14 cellular contexts compared by ENCODE assay signal in the genomic region with DNA sequence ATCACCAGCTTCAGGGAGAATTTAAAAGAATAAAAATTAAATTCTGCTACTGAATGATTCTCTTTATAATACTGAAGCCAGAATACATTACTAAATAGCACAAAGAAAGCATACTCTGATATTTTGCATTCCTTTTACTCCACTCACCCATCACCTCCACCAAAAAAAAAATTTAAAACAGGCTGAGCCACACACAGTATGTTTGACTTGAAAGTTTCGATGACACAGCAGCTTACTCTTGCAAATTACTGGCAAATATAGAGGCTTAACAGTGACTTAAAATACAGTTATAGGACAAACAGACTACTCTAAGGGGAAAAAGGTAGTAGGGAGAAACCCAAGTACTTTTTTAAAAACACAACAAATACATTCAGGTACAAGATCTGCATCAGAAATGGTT. TPM values are rescaled to one million over a fixed set of nuclear protein-coding genes. Genes with fewer than 3 reads are reported as not detected.
DNase-seq lines count a peak whose midpoint lies in the region; ATAC-seq, FAIRE-seq and TF ChIP-seq lines count a peak whose summit lies in the region.
"Had no signal": no experiment of that assay in that cellular context is flagged by ENCODE, and none has a peak within 500 bp of the region (broad histone marks: within the 10 kb centered on the region; RNA-seq: fewer than 3 reads in every experiment).

No MANE protein-coding gene starts in this region.

- no peak for TF ChIP-seq POLR2A in GM12891 (IDR thresholded peaks at IDR 0.05; ENCODE audit: low read depth, low read length)

- H3K36me3 ChIP-seq in SK-N-SH (replicated peaks in 1 of 2; ENCODE audit: control insufficient read depth in 1 of 2, insufficient read depth in 2 of 2, low read length in 1 of 2) (peaks cover 5 to 36% of the 10 kb centered on the region in 2 experiments), psoas muscle (ENCODE audit: insufficient read depth in 1 of 2, low read depth in 1 of 2) (peaks cover 0 to 25% of the 10 kb centered on the region in 2 donors), mucosa of descending colon (ENCODE audit: low read depth) (no peaks in the 10 kb centered on the region)

- peaks cover 4% of the 10 kb centered on the region for H3F3A ChIP-seq in SK-N-SH (replicated peaks; ENCODE audit: insufficient read depth)

- peaks cover 33% of the 10 kb centered on the region for H4K20me1 ChIP-seq in SK-N-SH (ENCODE audit: insufficient read depth)

- 79% methylated on average over 1 of the region's 1 CpG for WGBS in SK-N-SH (ENCODE audit: low lambda C conversion rate)
- WGBS in psoas muscle, 3 donors, result 51 to 84% (median 71%) methylated on average over 1 of the region's 1 CpG

- intact Hi-C loops in psoas muscle (cut with DNase I) (no loop called here), mucosa of descending colon (cut with DNase I, micrococcal nuclease) (no loop called here)

- TF ChIP-seq RAD21 in SK-N-SH (IDR thresholded peaks at IDR 0.05; ENCODE audit: low read length), result no peak

- H2AFZ ChIP-seq in SK-N-SH (ENCODE audit: low read depth), result no peak overlapping the region

- H3K9ac ChIP-seq in SK-N-SH, result 0 out of 2 replicates have a peak overlapping the region, but pooled peaks have one; percentile 24

- H3K27ac ChIP-seq in SK-N-SH (ENCODE audit: low read depth in 2 of 2, low read length in 1 of 2) (no peak overlapping the region; a peak in 1 of 4 replicates), psoas muscle (peak overlapping the region; percentile 58)
- H3K27ac ChIP-seq: HL-60, spleen had no signal

- H3K4me2 ChIP-seq in SK-N-SH, result no peak overlapping the region

- peak; percentile 20 for FAIRE-seq in GM12891 (lab: Jason Lieb, UNC)
- FAIRE-seq: endothelial cell of umbilical vein had no signal

- CTCF ChIA-PET in SK-N-SH (lab: Yijun Ruan, JAX), result interaction anchor here (1.4 kb wide), 1 partner anchor 11 kb away, joined by 3 read pairs; no protein-coding TSS in a partner anchor

- peaks cover 78% of the 10 kb centered on the region for H3K79me2 ChIP-seq in SK-N-SH (ENCODE audit: insufficient read depth)

- H3K9me3 ChIP-seq in SK-N-SH (no peaks in the 10 kb centered on the region), psoas muscle (no peaks in the 10 kb centered on the region), mucosa of descending colon (no peaks in the 10 kb centered on the region)
- H3K9me3 ChIP-seq: spleen had no signal

- H3K9me2 ChIP-seq in SK-N-SH, result no peaks in the 10 kb centered on the region

- TF ChIP-seq CTCF in SK-N-SH (IDR thresholded peaks at IDR 0.05), result no peak
- no peak for TF ChIP-seq CTCF in epithelial cell of esophagus (IDR thresholded peaks at IDR 0.05; ENCODE audit: insufficient read depth, low read depth, low read length, missing control alignments)
- no peak for TF ChIP-seq CTCF in psoas muscle (IDR thresholded peaks at IDR 0.05)
- no peak for TF ChIP-seq CTCF in mucosa of descending colon (IDR thresholded peaks at IDR 0.05)

- ATAC-seq in psoas muscle, result no peak
- no peak for ATAC-seq in mucosa of descending colon
- ATAC-seq in HG03159 (IDR thresholded peaks at IDR 0.05; ENCODE audit: unreplicated experiment), result no peak
- ATAC-seq: CD8-positive, alpha-beta T cell had no signal

- H3K27me3 ChIP-seq in SK-N-SH (ENCODE audit: insufficient read depth) (no peaks in the 10 kb centered on the region), psoas muscle (ENCODE audit: insufficient read depth in 3 of 3, low read length in 2 of 3) (no peaks in the 10 kb centered on the region)
- H3K27me3 ChIP-seq: spleen had no signal

- H3K4me1 ChIP-seq in SK-N-SH (ENCODE audit: control insufficient read depth in 1 of 2, insufficient read depth in 2 of 2, low read depth in 1 of 2, low read length in 1 of 2) (peaks cover 0 to 15% of the 10 kb centered on the region in 2 experiments; a peak in 1 of 4 replicates), psoas muscle (peaks cover 40% of the 10 kb centered on the region), mucosa of descending colon (ENCODE audit: low read depth) (no peaks in the 10 kb centered on the region)

- no peak for DNase-seq in GM12891 (ENCODE audit: insufficient read length, low spot score)
- DNase-seq in SK-N-SH, result no peak
- peak; percentile 37 for DNase-seq in epithelial cell of esophagus (ENCODE audit: low read depth)
- no peak for DNase-seq in psoas muscle
- no peak for DNase-seq in mucosa of descending colon
- no peak for DNase-seq in islet precursor cell
- DNase-seq: CD8-positive, alpha-beta T cell; GF-D8; H9; spleen; substantia nigra had no signal

- no peak overlapping the region for H3K4me3 ChIP-seq in SK-N-SH (ENCODE audit: low read depth in 2 of 2, low read length in 1 of 2)
- no peak overlapping the region for H3K4me3 ChIP-seq in epithelial cell of esophagus (ENCODE audit: low read length)
- no peak overlapping the region for H3K4me3 ChIP-seq in psoas muscle
- H3K4me3 ChIP-seq in mucosa of descending colon, result no peak overlapping the region
- H3K4me3 ChIP-seq: spleen had no signal

- POLR2A ChIA-PET in SK-N-SH (lab: Yijun Ruan, JAX), result no interaction called here

- no peak for TF ChIP-seq EP300 in SK-N-SH (IDR thresholded peaks at IDR 0.05; ENCODE audit: borderline replicate concordance in 1 of 2, low read depth in 1 of 2, low read length in 1 of 2)

TF ChIP-seq in GM12891, 5 proteins besides CTCF, POLR2A, EP300 and RAD21:
- TF ChIP-seq SPI1 (IDR thresholded peaks at IDR 0.05; ENCODE audit: low read depth, low read length) (no peak), POLR2AphosphoS5 (IDR thresholded peaks at IDR 0.05; ENCODE audit: low read depth, low read length) (no peak), PAX5 (IDR thresholded peaks at IDR 0.05; ENCODE audit: insufficient read depth, low read length, severe bottlenecking) (no peak), POU2F2 (IDR thresholded peaks at IDR 0.05; ENCODE audit: low read depth, low read length) (no peak)

TF ChIP-seq in SK-N-SH, 30 proteins besides CTCF, POLR2A, EP300 and RAD21 (continues in another document):
- TF ChIP-seq RFX5 (IDR thresholded peaks at IDR 0.05; ENCODE audit: low read length) (no peak), MEF2A (IDR thresholded peaks at IDR 0.05; ENCODE audit: borderline replicate concordance, low read depth) (no peak), TEAD4 (IDR thresholded peaks at IDR 0.05; ENCODE audit: borderline replicate concordance, insufficient read depth) (no peak), GABPA (IDR thresholded peaks at IDR 0.05; ENCODE audit: low read depth) (no peak), SIN3A (IDR thresholded peaks at IDR 0.05; ENCODE audit: borderline replicate concordance, low read depth, low read length) (no peak), JUND (IDR thresholded peaks at IDR 0.05) (no peak), NRF1 (IDR thresholded peaks at IDR 0.05; ENCODE audit: low read depth, low read length) (no peak), RXRA (IDR thresholded peaks at IDR 0.05; ENCODE audit: borderline replicate concordance, low read depth) (no peak), TCF12 (IDR thresholded peaks at IDR 0.05) (no peak), CHD2 (IDR thresholded peaks at IDR 0.05; ENCODE audit: low read length, partially characterized antibody) (no peak)
- TF ChIP-seq, protein P1, sequence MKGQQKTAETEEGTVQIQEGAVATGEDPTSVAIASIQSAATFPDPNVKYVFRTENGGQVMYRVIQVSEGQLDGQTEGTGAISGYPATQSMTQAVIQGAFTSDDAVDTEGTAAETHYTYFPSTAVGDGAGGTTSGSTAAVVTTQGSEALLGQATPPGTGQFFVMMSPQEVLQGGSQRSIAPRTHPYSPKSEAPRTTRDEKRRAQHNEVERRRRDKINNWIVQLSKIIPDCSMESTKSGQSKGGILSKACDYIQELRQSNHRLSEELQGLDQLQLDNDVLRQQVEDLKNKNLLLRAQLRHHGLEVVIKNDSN (IDR thresholded peaks at IDR 0.05; ENCODE audit: borderline replicate concordance, low read depth), result no peak
- TF ChIP-seq, protein P2, sequence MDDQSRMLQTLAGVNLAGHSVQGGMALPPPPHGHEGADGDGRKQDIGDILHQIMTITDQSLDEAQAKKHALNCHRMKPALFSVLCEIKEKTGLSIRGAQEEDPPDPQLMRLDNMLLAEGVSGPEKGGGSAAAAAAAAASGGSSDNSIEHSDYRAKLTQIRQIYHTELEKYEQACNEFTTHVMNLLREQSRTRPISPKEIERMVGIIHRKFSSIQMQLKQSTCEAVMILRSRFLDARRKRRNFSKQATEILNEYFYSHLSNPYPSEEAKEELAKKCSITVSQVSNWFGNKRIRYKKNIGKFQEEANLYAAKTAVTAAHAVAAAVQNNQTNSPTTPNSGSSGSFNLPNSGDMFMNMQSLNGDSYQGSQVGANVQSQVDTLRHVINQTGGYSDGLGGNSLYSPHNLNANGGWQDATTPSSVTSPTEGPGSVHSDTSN (IDR thresholded peaks at IDR 0.05), result no peak
- TF ChIP-seq, protein P3, sequence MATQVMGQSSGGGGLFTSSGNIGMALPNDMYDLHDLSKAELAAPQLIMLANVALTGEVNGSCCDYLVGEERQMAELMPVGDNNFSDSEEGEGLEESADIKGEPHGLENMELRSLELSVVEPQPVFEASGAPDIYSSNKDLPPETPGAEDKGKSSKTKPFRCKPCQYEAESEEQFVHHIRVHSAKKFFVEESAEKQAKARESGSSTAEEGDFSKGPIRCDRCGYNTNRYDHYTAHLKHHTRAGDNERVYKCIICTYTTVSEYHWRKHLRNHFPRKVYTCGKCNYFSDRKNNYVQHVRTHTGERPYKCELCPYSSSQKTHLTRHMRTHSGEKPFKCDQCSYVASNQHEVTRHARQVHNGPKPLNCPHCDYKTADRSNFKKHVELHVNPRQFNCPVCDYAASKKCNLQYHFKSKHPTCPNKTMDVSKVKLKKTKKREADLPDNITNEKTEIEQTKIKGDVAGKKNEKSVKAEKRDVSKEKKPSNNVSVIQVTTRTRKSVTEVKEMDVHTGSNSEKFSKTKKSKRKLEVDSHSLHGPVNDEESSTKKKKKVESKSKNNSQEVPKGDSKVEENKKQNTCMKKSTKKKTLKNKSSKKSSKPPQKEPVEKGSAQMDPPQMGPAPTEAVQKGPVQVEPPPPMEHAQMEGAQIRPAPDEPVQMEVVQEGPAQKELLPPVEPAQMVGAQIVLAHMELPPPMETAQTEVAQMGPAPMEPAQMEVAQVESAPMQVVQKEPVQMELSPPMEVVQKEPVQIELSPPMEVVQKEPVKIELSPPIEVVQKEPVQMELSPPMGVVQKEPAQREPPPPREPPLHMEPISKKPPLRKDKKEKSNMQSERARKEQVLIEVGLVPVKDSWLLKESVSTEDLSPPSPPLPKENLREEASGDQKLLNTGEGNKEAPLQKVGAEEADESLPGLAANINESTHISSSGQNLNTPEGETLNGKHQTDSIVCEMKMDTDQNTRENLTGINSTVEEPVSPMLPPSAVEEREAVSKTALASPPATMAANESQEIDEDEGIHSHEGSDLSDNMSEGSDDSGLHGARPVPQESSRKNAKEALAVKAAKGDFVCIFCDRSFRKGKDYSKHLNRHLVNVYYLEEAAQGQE (IDR thresholded peaks at IDR 0.05; ENCODE audit: low read depth, low read length), result no peak

RNA-seq across cellular contexts. Expression of a gene that starts 39.2 kb away (rescaled TPM):
- 15.9 TPM for polyA plus RNA-seq in GM12891 (2012; ENCODE audit: low read depth, missing spikeins)
- 12.7 and 15.2 TPM in 2 replicates for polyA plus RNA-seq in SK-N-SH (2012; rRNA removed)
- 10.5 and 10.9 TPM in 2 replicates for polyA plus RNA-seq in SK-N-SH (2012; cell fraction: cytosol; rRNA removed)
- polyA plus RNA-seq in SK-N-SH (2012; cell fraction: nucleus; rRNA removed), result 19.6 and 31.5 TPM in 2 replicates
- 10 to 100 TPM; 16.5 to 28.1 (median 21.7) TPM for total RNA-seq in psoas muscle
- 10 to 100 TPM in 2 of 3 donors, 1 to 10 TPM in 1; 5.7 to 23.5 (median 11.9) TPM for polyA plus RNA-seq in psoas muscle
- total RNA-seq in mucosa of descending colon, result 10 to 100 TPM; 34.8 to 48.4 (median 36.3) TPM
